ENCODE assay signal across 25 cellular contexts in genomic region chr7:100687740-100688592, GRCh38. TPM values are rescaled to one million over a fixed set of nuclear protein-coding genes. Genes with fewer than 3 reads are reported as not detected.
A peak's percentile ranks its signal among the peaks of the same experiment; 100 is the strongest.
DNase-seq lines count a peak whose midpoint lies in the region; ATAC-seq and TF ChIP-seq lines count a peak whose summit lies in the region.
"Had no signal": no experiment of that assay in that cellular context is flagged by ENCODE, and none has a peak within 500 bp of the region (broad histone marks: within the 10 kb centered on the region; RNA-seq: fewer than 3 reads in every experiment).

No MANE protein-coding gene starts in this region.

- no peaks in the 10 kb centered on the region for H3K9me2 ChIP-seq in SK-N-SH

- H3K4me1 ChIP-seq in right atrium auricular region (peaks cover 0 to 57% of the 10 kb centered on the region in 2 donors), mesenchymal stem cell (ENCODE audit: control insufficient read depth, insufficient read depth, low read depth, low read length) (peaks cover 26% of the 10 kb centered on the region), SK-N-SH (ENCODE audit: control insufficient read depth in 1 of 2, insufficient read depth in 2 of 2, low read depth in 1 of 2, low read length in 1 of 2) (peaks cover 18 to 22% of the 10 kb centered on the region in 2 experiments)

- CTCF ChIA-PET in SK-N-SH (lab: Yijun Ruan, JAX) = interaction anchor here (0.8 to 11.0 kb wide), 8 partner anchors 9 to 164 kb away, joined by 3 to 227 read pairs (median 104); partner anchors contain the start of genes MOSPD3, POP7 and SLC12A9

- H3K18ac ChIP-seq in mesenchymal stem cell (ENCODE audit: low read depth in 1 of 2, low read length in 2 of 2) = peak overlapping the region in 1 of 2 experiments; percentile 18

- no peak for ATAC-seq in left ventricle myocardium superior
- ATAC-seq in activated T-helper 17 cell treated with anti-CD3 and anti-CD28 coated beads, Interleukin-2, amount 50 U/mL, for 72 hours (replicated peaks) = no peak
- ATAC-seq: stimulated activated naive CD8-positive, alpha-beta T cell treated with anti-CD3 and anti-CD28 coated beads, Interleukin-15, Interleukin-2, amounts not matched to agents 100 U/mL and 50 U/mL, for 24 hours had no signal

- no peak overlapping the region for H2BK15ac ChIP-seq in mesenchymal stem cell (ENCODE audit: low read depth, poor library complexity, severe bottlenecking)

- H3K79me2 ChIP-seq in SK-N-SH (ENCODE audit: insufficient read depth) = peaks cover 48% of the 10 kb centered on the region

- no peak overlapping the region for H2BK5ac ChIP-seq in mesenchymal stem cell (ENCODE audit: low read depth, low read length, poor library complexity, severe bottlenecking)

- TF ChIP-seq EP300 in SK-N-SH (IDR thresholded peaks at IDR 0.05; ENCODE audit: borderline replicate concordance in 1 of 2, low read depth in 1 of 2, low read length in 1 of 2) = no peak

- H3K36me3 ChIP-seq in right atrium auricular region (peaks cover 59% of the 10 kb centered on the region), mesenchymal stem cell (ENCODE audit: control insufficient read depth in 1 of 2, insufficient read depth in 2 of 2, low read depth in 1 of 2, low read length in 2 of 2) (peaks cover 60 to 73% of the 10 kb centered on the region in 2 experiments), WERI-Rb-1 (peaks cover 84% of the 10 kb centered on the region), SK-N-SH (replicated peaks in 1 of 2; ENCODE audit: control insufficient read depth in 1 of 2, insufficient read depth in 2 of 2, low read length in 1 of 2) (peaks cover 13 to 65% of the 10 kb centered on the region in 2 experiments)

- no peak overlapping the region for H2BK120ac ChIP-seq in mesenchymal stem cell (ENCODE audit: low read depth, low read length)

- peaks cover 54% of the 10 kb centered on the region for H4K20me1 ChIP-seq in SK-N-SH (ENCODE audit: insufficient read depth)

- no peak for TF ChIP-seq RAD21 in SK-N-SH (IDR thresholded peaks at IDR 0.05; ENCODE audit: low read length)

- H3K9ac ChIP-seq in mesenchymal stem cell (ENCODE audit: low read length) (peak overlapping the region; percentile 43), SK-N-SH (no peak overlapping the region)

- no peak overlapping the region for H3K4me3 Mint-ChIP-seq in activated T-helper 17 cell treated with anti-CD3 and anti-CD28 coated beads, Interleukin-2, amount 50 U/mL, for 72 hours
- H3K4me3 Mint-ChIP-seq: activated B cell treated with CpG ODN at 0.5 μM for 24 hours, immature natural killer cell, nephron progenitor cell had no signal

- H3K23ac ChIP-seq in mesenchymal stem cell (ENCODE audit: low read length in 2 of 2) = no peak overlapping the region

- DNase-seq in left ventricle myocardium superior = peak; percentile 22
- DNase-seq in right atrium auricular region (ENCODE audit: low spot score) = no peak
- no peak for DNase-seq in mesenchymal stem cell
- no peak for DNase-seq in WERI-Rb-1
- no peak for DNase-seq in SK-N-SH
- DNase-seq in Kasumi-1 (lab: John Stamatoyannopoulos, UW) = no peak
- DNase-seq in KG1 (lab: John Stamatoyannopoulos, UW) = no peak
- DNase-seq: activated B cell treated with CpG ODN at 0.5 μM for 24 hours; activated gamma-delta T cell treated with Interleukin-2 at 50 U/mL for 16 hours; EL; immature natural killer cell; mesendoderm; MV-4-11; NCI-H2081; NCI-H510A treated with DMSO at 0.1 percent for 48 hours; nephron progenitor cell; SHP77 treated with DMSO at 0.1 percent for 48 hours; stimulated activated naive CD8-positive, alpha-beta T cell treated with anti-CD3 and anti-CD28 coated beads, Interleukin-15, Interleukin-2, amounts not matched to agents 100 U/mL and 50 U/mL, for 24 hours had no signal

- H3K27ac Mint-ChIP-seq in activated T-helper 17 cell treated with anti-CD3 and anti-CD28 coated beads, Interleukin-2, amount 50 U/mL, for 72 hours = peak overlapping the region; percentile 63
- H3K27ac Mint-ChIP-seq: activated B cell treated with CpG ODN at 0.5 μM for 24 hours, immature natural killer cell, nephron progenitor cell had no signal

- intact Hi-C loops in left ventricle myocardium superior (cut with micrococcal nuclease) = no loop called here

- H4K91ac ChIP-seq in mesenchymal stem cell (ENCODE audit: low read length) = no peak overlapping the region

- 79% methylated on average over 33 of the region's 34 CpGs for WGBS in mesenchymal stem cell
- 85% methylated on average over 31 of the region's 34 CpGs for WGBS in SK-N-SH (ENCODE audit: low lambda C conversion rate)

- H3K27me3 ChIP-seq in right atrium auricular region (no peaks in the 10 kb centered on the region), mesenchymal stem cell (ENCODE audit: control insufficient read depth in 1 of 2, insufficient read depth in 1 of 2, low read length in 2 of 2) (no peaks in the 10 kb centered on the region), WERI-Rb-1 (ENCODE audit: insufficient read depth, low read depth, severe bottlenecking) (no peaks in the 10 kb centered on the region), SK-N-SH (ENCODE audit: insufficient read depth) (no peaks in the 10 kb centered on the region)
- H3K27me3 ChIP-seq: esophagus muscularis mucosa had no signal

- H3K27me3 Mint-ChIP-seq in activated T-helper 17 cell treated with anti-CD3 and anti-CD28 coated beads, Interleukin-2, amount 50 U/mL, for 72 hours = no peaks in the 10 kb centered on the region
- H3K27me3 Mint-ChIP-seq: activated B cell treated with CpG ODN at 0.5 μM for 24 hours had no signal

- H3K36me3 Mint-ChIP-seq in activated T-helper 17 cell treated with anti-CD3 and anti-CD28 coated beads, Interleukin-2, amount 50 U/mL, for 72 hours (ENCODE audit: low read depth) = peaks cover 75% of the 10 kb centered on the region

- peak overlapping the region in 1 of 2 experiments; percentile 10 for H2BK12ac ChIP-seq in mesenchymal stem cell (ENCODE audit: low read length in 2 of 2)

- POLR2A ChIA-PET in SK-N-SH (lab: Yijun Ruan, JAX) = no interaction called here

- H3K9me3 Mint-ChIP-seq in activated T-helper 17 cell treated with anti-CD3 and anti-CD28 coated beads, Interleukin-2, amount 50 U/mL, for 72 hours = no peaks in the 10 kb centered on the region
- H3K9me3 Mint-ChIP-seq: activated B cell treated with CpG ODN at 0.5 μM for 24 hours, brain, immature natural killer cell, nephron progenitor cell had no signal

- peaks cover 16% of the 10 kb centered on the region for H3K4me1 Mint-ChIP-seq in activated T-helper 17 cell treated with anti-CD3 and anti-CD28 coated beads, Interleukin-2, amount 50 U/mL, for 72 hours

- H3F3A ChIP-seq in SK-N-SH (replicated peaks; ENCODE audit: insufficient read depth) = peaks cover 14% of the 10 kb centered on the region

- peak overlapping the region in 1 of 2 donors; percentile 6 for H3K27ac ChIP-seq in right atrium auricular region
- H3K27ac ChIP-seq in mesenchymal stem cell (ENCODE audit: low read length, poor library complexity, severe bottlenecking) = no peak overlapping the region
- no peak overlapping the region for H3K27ac ChIP-seq in WERI-Rb-1
- no peak overlapping the region for H3K27ac ChIP-seq in SK-N-SH (ENCODE audit: low read depth in 2 of 2, low read length in 1 of 2)
- H3K27ac ChIP-seq: esophagus muscularis mucosa had no signal

- no peak overlapping the region for H3K4me2 ChIP-seq in mesenchymal stem cell (ENCODE audit: low read length, poor library complexity, severe bottlenecking)
- H3K4me2 ChIP-seq in SK-N-SH = no peak overlapping the region

- H2AK5ac ChIP-seq in mesenchymal stem cell (ENCODE audit: low read length, severe bottlenecking) = no peak overlapping the region

- peaks cover 39% of the 10 kb centered on the region for H3K79me1 ChIP-seq in mesenchymal stem cell (replicated peaks; ENCODE audit: low read length, poor library complexity, severe bottlenecking)

- H3K9me3 ChIP-seq in right atrium auricular region (no peaks in the 10 kb centered on the region), mesenchymal stem cell (ENCODE audit: control insufficient read depth, low read length) (no peaks in the 10 kb centered on the region), WERI-Rb-1 (ENCODE audit: severe bottlenecking) (no peaks in the 10 kb centered on the region), SK-N-SH (no peaks in the 10 kb centered on the region)
- H3K9me3 ChIP-seq: esophagus muscularis mucosa had no signal

- no peak overlapping the region for H3K4me3 ChIP-seq in right atrium auricular region
- no peak overlapping the region for H3K4me3 ChIP-seq in mesenchymal stem cell (ENCODE audit: insufficient read depth in 1 of 2, low read depth in 1 of 2, low read length in 2 of 2)
- H3K4me3 ChIP-seq in WERI-Rb-1 (ENCODE audit: low read depth, low read length) = no peak overlapping the region
- no peak overlapping the region for H3K4me3 ChIP-seq in SK-N-SH (ENCODE audit: low read depth in 2 of 2, low read length in 1 of 2)
- H3K4me3 ChIP-seq: esophagus muscularis mucosa had no signal

- H2AFZ ChIP-seq in mesenchymal stem cell (ENCODE audit: low read depth, low read length) (no peak overlapping the region), SK-N-SH (ENCODE audit: low read depth) (no peak overlapping the region)

- H3K4ac ChIP-seq in mesenchymal stem cell (ENCODE audit: low read depth in 1 of 2, low read length in 2 of 2) = no peak overlapping the region

- TF ChIP-seq CTCF in right atrium auricular region (IDR thresholded peaks at IDR 0.05) (no peak), WERI-Rb-1 (IDR thresholded peaks at IDR 0.05; ENCODE audit: low read depth, low read length) (no peak), SK-N-SH (IDR thresholded peaks at IDR 0.05) (no peak)

- H4K8ac ChIP-seq in mesenchymal stem cell (ENCODE audit: low read length) = no peak overlapping the region

- no peak overlapping the region for H3K14ac ChIP-seq in mesenchymal stem cell (ENCODE audit: low read length in 2 of 2)

RNA-seq across cellular contexts. Expression of gene GIGYF1, which starts 6.1 kb away (rescaled TPM):
- total RNA-seq in left ventricle myocardium superior = 29.4 TPM
- total RNA-seq in right atrium auricular region = 10 to 100 TPM; 13.4 to 17.4 TPM
- total RNA-seq in activated T-helper 17 cell treated with anti-CD3 and anti-CD28 coated beads, Interleukin-2, amount 50 U/mL, for 72 hours = 10 to 100 TPM; 40.2 to 53.1 TPM
- polyA plus RNA-seq in mesenchymal stem cell (2013, experiment 1 of 2) = 13.2 TPM
- 12.0 TPM for polyA plus RNA-seq in mesenchymal stem cell (2013, experiment 2 of 2)
- 17.4 and 19.4 TPM in 2 replicates for polyA plus RNA-seq in SK-N-SH (2012; rRNA removed)
- polyA plus RNA-seq in SK-N-SH (2012; cell fraction: cytosol; rRNA removed) = 3.3 and 5.9 TPM in 2 replicates
- 99.4 and 118 TPM in 2 replicates for polyA plus RNA-seq in SK-N-SH (2012; cell fraction: nucleus; rRNA removed)

RNA-seq across cellular contexts. Expression of gene GNB2, which starts 14.4 kb away (rescaled TPM):
- total RNA-seq in left ventricle myocardium superior (112 TPM), right atrium auricular region (100 to 1,000 TPM in 1 of 2 donors, 10 to 100 TPM in 1; 96.2 to 169 TPM)
- total RNA-seq in activated T-helper 17 cell treated with anti-CD3 and anti-CD28 coated beads, Interleukin-2, amount 50 U/mL, for 72 hours = 100 to 1,000 TPM; 181 to 271 TPM
- 145 TPM for polyA plus RNA-seq in mesenchymal stem cell (2013, experiment 1 of 2)
- 145 TPM for polyA plus RNA-seq in mesenchymal stem cell (2013, experiment 2 of 2)
- 276 and 398 TPM in 2 replicates for polyA plus RNA-seq in SK-N-SH (2012; rRNA removed)
- 195 and 393 TPM in 2 replicates for polyA plus RNA-seq in SK-N-SH (2012; cell fraction: cytosol; rRNA removed)
- polyA plus RNA-seq in SK-N-SH (2012; cell fraction: nucleus; rRNA removed) = 231 and 304 TPM in 2 replicates

RNA-seq across cellular contexts. Expression of gene POP7, which starts 18.0 kb away (rescaled TPM):
- total RNA-seq in left ventricle myocardium superior = 30.0 TPM
- total RNA-seq in right atrium auricular region = 10 to 100 TPM; 19.1 to 28.7 TPM
- 10 to 100 TPM; 29.6 to 68.9 TPM for total RNA-seq in activated T-helper 17 cell treated with anti-CD3 and anti-CD28 coated beads, Interleukin-2, amount 50 U/mL, for 72 hours
- polyA plus RNA-seq in mesenchymal stem cell (2013, experiment 1 of 2) = 32.8 TPM
- 33.6 TPM for polyA plus RNA-seq in mesenchymal stem cell (2013, experiment 2 of 2)
- polyA plus RNA-seq in SK-N-SH (2012; rRNA removed) = 63.8 and 81.8 TPM in 2 replicates
- 46.0 and 60.0 TPM in 2 replicates for polyA plus RNA-seq in SK-N-SH (2012; cell fraction: cytosol; rRNA removed)
- 30.7 and 40.4 TPM in 2 replicates for polyA plus RNA-seq in SK-N-SH (2012; cell fraction: nucleus; rRNA removed)

RNA-seq across cellular contexts. Expression of gene ACTL6B, which starts 31.7 kb away (rescaled TPM):
- total RNA-seq in left ventricle myocardium superior = not detected
- total RNA-seq in right atrium auricular region = not detected
- not detected for total RNA-seq in activated T-helper 17 cell treated with anti-CD3 and anti-CD28 coated beads, Interleukin-2, amount 50 U/mL, for 72 hours
- not detected for polyA plus RNA-seq in mesenchymal stem cell (2013, experiment 1 of 2)
- polyA plus RNA-seq in mesenchymal stem cell (2013, experiment 2 of 2) = 0.03 TPM
- polyA plus RNA-seq in SK-N-SH (2012; rRNA removed) = 0.67 and 0.93 TPM in 2 replicates
- polyA plus RNA-seq in SK-N-SH (2012; cell fraction: cytosol; rRNA removed) = 1.2 and 2.0 TPM in 2 replicates
- 1.3 and 2.2 TPM in 2 replicates for polyA plus RNA-seq in SK-N-SH (2012; cell fraction: nucleus; rRNA removed)
- total RNA-seq: activated B cell treated with CpG ODN at 0.5 μM for 24 hours; dermis microvascular lymphatic vessel endothelial cell; esophagus muscularis mucosa; T-helper 1 cell treated with Interleukin-12 subunit alpha and Interleukin-12 subunit beta and Interleukin-4 antibody, amounts not matched to agents 30 ng/mL and 1 ng/mL, for 36 hours; ureter had no signal
- polyA plus RNA-seq: AG04450, immature natural killer cell had no signal

RNA-seq across cellular contexts. Expression of gene EPO, which starts 32.3 kb away (rescaled TPM):
- not detected for total RNA-seq in left ventricle myocardium superior
- total RNA-seq in right atrium auricular region = not detected
- not detected for total RNA-seq in activated T-helper 17 cell treated with anti-CD3 and anti-CD28 coated beads, Interleukin-2, amount 50 U/mL, for 72 hours
- polyA plus RNA-seq in mesenchymal stem cell (2013, experiment 1 of 2) = 0.03 TPM
- polyA plus RNA-seq in mesenchymal stem cell (2013, experiment 2 of 2) = 0.03 TPM
- not detected in 2 replicates for polyA plus RNA-seq in SK-N-SH (2012; rRNA removed)
- polyA plus RNA-seq in SK-N-SH (2012; cell fraction: cytosol; rRNA removed) = 0.03 TPM in 1 of 2 replicates, not detected in the other
- 0.18 and 0.32 TPM in 2 replicates for polyA plus RNA-seq in SK-N-SH (2012; cell fraction: nucleus; rRNA removed)
- total RNA-seq: activated B cell treated with CpG ODN at 0.5 μM for 24 hours; dermis microvascular lymphatic vessel endothelial cell; esophagus muscularis mucosa; T-helper 1 cell treated with Interleukin-12 subunit alpha and Interleukin-12 subunit beta and Interleukin-4 antibody, amounts not matched to agents 30 ng/mL and 1 ng/mL, for 36 hours had no signal
- polyA plus RNA-seq: AG04450, immature natural killer cell had no signal
